Comparison of ENCODE assay signal across 1 cellular context in genomic region chr6:14822012-14822553, GRCh38.
TF ChIP-seq lines count a peak whose summit lies in the region.

No MANE protein-coding gene starts in this region.

TF ChIP-seq in H1, 55 proteins besides CTCF, POLR2A, EP300 and RAD21 (continued from another document):
- TF ChIP-seq CHD7 (IDR thresholded peaks at IDR 0.05; ENCODE audit: insufficient replicate concordance, low read length): no peak
TF ChIP-seq in H1: peak in this region for 1.
